In the genomic region with DNA sequence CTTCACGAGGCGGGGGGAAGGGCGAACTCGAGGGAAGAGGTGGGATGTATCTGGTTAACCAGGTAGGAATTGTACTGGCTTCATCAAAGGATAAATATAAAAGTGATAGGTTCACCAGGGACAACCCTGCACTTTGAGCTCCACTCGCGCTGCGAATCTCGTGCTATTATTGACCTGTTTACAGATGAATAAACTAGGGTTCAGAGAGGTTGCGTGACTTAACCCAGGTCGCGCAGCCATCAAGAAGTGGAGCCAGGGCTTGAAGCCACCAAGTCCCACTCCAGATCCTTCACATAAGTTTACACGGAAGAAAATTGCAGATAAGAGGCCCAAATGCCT, we compare ENCODE assay signal across 8 cellular contexts. TPM values are rescaled to one million over a fixed set of nuclear protein-coding genes. Genes with fewer than 3 reads are reported as not detected.
DNase-seq lines count a peak whose midpoint lies in the region; ATAC-seq and TF ChIP-seq lines count a peak whose summit lies in the region.

No MANE protein-coding gene starts in this region.

- H3K36me3 Mint-ChIP-seq in HFFc6 (ENCODE audit: low read depth) = no peaks in the 10 kb centered on the region

- intact Hi-C loops in posterior cingulate gyrus (cut with DNase I) = no loop called here

- ATAC-seq in GM21529 (IDR thresholded peaks at IDR 0.05; ENCODE audit: unreplicated experiment) (no peak), HG03045 (IDR thresholded peaks at IDR 0.05; ENCODE audit: unreplicated experiment) (no peak), HG03354 (IDR thresholded peaks at IDR 0.05; ENCODE audit: poor library complexity, severe bottlenecking, unreplicated experiment) (no peak)

- peak overlapping the region; percentile 39; the same call in 1 of the 2 replicates for H3K4me3 Mint-ChIP-seq in HFFc6

- no peaks in the 10 kb centered on the region for H3K9me3 Mint-ChIP-seq in HFFc6

- H3K4me3 ChIP-seq in cardiac fibroblast (replicated peaks in 1 of 2; ENCODE audit: low read depth in 2 of 2, low read length in 2 of 2) = peak overlapping the region; percentile 47 to 55

- H3K4me1 Mint-ChIP-seq in HFFc6 (ENCODE audit: low read depth) = no peaks in the 10 kb centered on the region

- peaks cover 31% of the 10 kb centered on the region for H3K27me3 Mint-ChIP-seq in HFFc6 (ENCODE audit: insufficient read depth)

- H3K27ac Mint-ChIP-seq in HFFc6 = no peak overlapping the region

- DNase-seq in HFFc6 = no peak
- no peak for DNase-seq in cardiac fibroblast (ENCODE audit: low read depth in 2 of 2)
- DNase-seq in mucosa of gallbladder (ENCODE audit: low spot score) = peak; percentile 62
- no peak for DNase-seq in posterior cingulate gyrus

- H3K27ac ChIP-seq in 22Rv1 = peak overlapping the region; percentile 88

- TF ChIP-seq CTCF in 22Rv1 (IDR thresholded peaks at IDR 0.05) (no peak), HFFc6 (IDR thresholded peaks at IDR 0.05) (no peak), cardiac fibroblast (IDR thresholded peaks at IDR 0.05; ENCODE audit: low read depth, low read length) (no peak)

RNA-seq across cellular contexts. Expression of gene CYP1B1, which starts 1.4 kb away (rescaled TPM):
- under 1 TPM in 1 of 6 experiments, not detected in 5; 0.17 TPM for total RNA-seq in HFFc6 (2021; fragmentation: NEBNext Ultra II Directional; extraction: Animal tissue kit (Norgen Biotek cat#: 25700))
- 25.4 TPM for total RNA-seq in mucosa of gallbladder

Comparison
In these comparisons a context has a peak if more than half of its experiments do, and no peak if none do; other contexts are left out.
1. RNA of gene CYP1B1, which starts 1.4 kb away (total RNA-seq): 25.4 TPM in mucosa of gallbladder (single experiment); 0.17 TPM in HFFc6; every median in the first group is over 10 times any median in the second.